Comparison of ENCODE assay signal across 8 cellular contexts in the genomic region with DNA sequence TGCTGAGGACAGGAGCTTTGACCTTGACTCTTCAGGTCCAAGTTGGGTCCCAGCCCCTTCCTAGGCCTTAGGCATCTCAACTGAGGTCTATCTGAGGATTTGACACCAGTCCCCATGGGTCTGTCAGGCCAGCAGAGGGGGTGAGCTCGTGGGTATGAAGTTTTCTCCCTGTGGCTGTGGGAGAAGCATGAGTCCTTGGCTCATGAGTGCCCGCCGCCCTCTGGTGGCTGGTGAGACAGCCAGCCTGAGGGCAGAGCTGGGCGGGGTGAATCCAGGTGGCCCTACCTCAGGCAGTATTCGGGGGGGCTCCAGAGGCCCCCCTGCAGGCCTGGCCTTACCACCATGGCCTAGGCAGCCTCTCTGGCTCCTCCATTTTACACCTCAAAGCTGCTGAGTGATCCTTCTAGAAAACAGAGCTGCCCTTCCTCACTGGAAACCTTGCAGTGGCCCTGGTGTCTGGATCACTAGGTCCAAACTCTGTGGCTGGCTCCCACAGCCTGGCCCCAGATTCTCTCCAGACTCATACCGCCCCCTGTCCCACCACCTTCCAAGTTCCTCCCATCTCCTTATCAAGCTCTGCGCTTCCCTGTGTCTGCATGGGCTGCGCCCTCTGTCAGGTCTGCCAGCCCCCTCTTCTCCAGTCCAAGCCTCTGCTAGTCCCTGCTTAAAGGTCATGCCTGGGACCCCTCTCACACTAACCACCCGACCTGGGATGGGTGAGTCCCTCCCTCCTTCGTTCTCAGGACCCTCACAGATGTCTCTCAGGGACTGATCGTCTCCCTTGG. TPM values are rescaled to one million over a fixed set of nuclear protein-coding genes. Genes with fewer than 3 reads are reported as not detected.
DNase-seq lines count a peak whose midpoint lies in the region; ATAC-seq and TF ChIP-seq lines count a peak whose summit lies in the region.

No MANE protein-coding gene starts in this region.

- H3K36me3 ChIP-seq in CD8-positive, alpha-beta T cell (ENCODE audit: insufficient read depth, low read length): no peaks in the 10 kb centered on the region
- H3K36me3 ChIP-seq in breast epithelium: no peaks in the 10 kb centered on the region

- peak; percentile 79 for ATAC-seq in CD8-positive, alpha-beta T cell
- ATAC-seq in activated B cell treated with CpG ODN at 0.5 μM for 24 hours (ENCODE audit: low read depth) (peak; percentile 95), GM19452 (IDR thresholded peaks at IDR 0.05; ENCODE audit: unreplicated experiment) (no peak)

- no peaks in the 10 kb centered on the region for H3K9me3 Mint-ChIP-seq in CD8-positive, alpha-beta T cell
- no peaks in the 10 kb centered on the region for H3K9me3 Mint-ChIP-seq in activated B cell treated with CpG ODN at 0.5 μM for 24 hours

- no peak overlapping the region for H3K4me3 ChIP-seq in CD8-positive, alpha-beta T cell (ENCODE audit: low read depth, low read length)
- H3K4me3 ChIP-seq in breast epithelium: no peak overlapping the region

- H3K4me1 Mint-ChIP-seq in CD8-positive, alpha-beta T cell (ENCODE audit: low read depth): peaks cover 35% of the 10 kb centered on the region
- H3K4me1 Mint-ChIP-seq in activated B cell treated with CpG ODN at 0.5 μM for 24 hours: peaks cover 5% of the 10 kb centered on the region

- intact Hi-C loops in CD8-positive, alpha-beta T cell (cut with DNase I, micrococcal nuclease): loop anchor here (1.0 to 2.0 kb wide), 5 partner anchors 31 to 149 kb away; a partner anchor contains a TSS
- intact Hi-C loops in activated B cell treated with CpG ODN at 0.5 μM for 24 hours (cut with micrococcal nuclease): loop anchor here (1.0 kb wide), 4 partner anchors 108 to 149 kb away; no protein-coding TSS in a partner anchor
- intact Hi-C loops in breast epithelium (cut with DNase I; ENCODE audit: low total_unique reads): loop anchor here (5.0 kb wide), 1 partner anchor 141 kb away; no protein-coding TSS in a partner anchor

- H3K27me3 ChIP-seq in CD8-positive, alpha-beta T cell (ENCODE audit: insufficient read depth, low read length): no peaks in the 10 kb centered on the region
- no peaks in the 10 kb centered on the region for H3K27me3 ChIP-seq in breast epithelium

- no peak overlapping the region for H3K4me3 Mint-ChIP-seq in CD8-positive, alpha-beta T cell
- no peak overlapping the region for H3K4me3 Mint-ChIP-seq in activated B cell treated with CpG ODN at 0.5 μM for 24 hours

- no peaks in the 10 kb centered on the region for H3K27me3 Mint-ChIP-seq in CD8-positive, alpha-beta T cell (ENCODE audit: low read depth)
- H3K27me3 Mint-ChIP-seq in activated B cell treated with CpG ODN at 0.5 μM for 24 hours: no peaks in the 10 kb centered on the region

- TF ChIP-seq CTCF in CD8-positive, alpha-beta T cell (IDR thresholded peaks at IDR 0.05): peak; percentile 80
- TF ChIP-seq CTCF in activated B cell treated with CpG ODN at 0.5 μM for 24 hours (IDR thresholded peaks at IDR 0.05) (no peak), breast epithelium (IDR thresholded peaks at IDR 0.05) (peak; percentile 88 to 96 (median 90))

- no peak overlapping the region for H3K27ac ChIP-seq in CD8-positive, alpha-beta T cell (ENCODE audit: low read depth, low read length)
- no peak overlapping the region for H3K27ac ChIP-seq in breast epithelium

- POLR2A ChIA-PET in CD8-positive, alpha-beta T cell (lab: Charles Lee): interaction anchor here (1.0 to 1.7 kb wide), 4 partner anchors 50 to 141 kb away, joined by 3 to 8 read pairs (median 4); no protein-coding TSS in a partner anchor
- POLR2A ChIA-PET in activated B cell treated with CpG ODN at 0.5 μM for 24 hours (lab: Charles Lee): interaction anchor here (0.6 to 2.2 kb wide), 4 partner anchors 80 to 209 kb away, joined by 3 to 11 read pairs (median 4); no protein-coding TSS in a partner anchor

- H3K4me1 ChIP-seq in CD8-positive, alpha-beta T cell (ENCODE audit: insufficient read depth, low read length): peaks cover 34% of the 10 kb centered on the region
- no peaks in the 10 kb centered on the region for H3K4me1 ChIP-seq in breast epithelium

- H3K9me3 ChIP-seq in CD8-positive, alpha-beta T cell (ENCODE audit: low read length): no peaks in the 10 kb centered on the region
- H3K9me3 ChIP-seq in breast epithelium: no peaks in the 10 kb centered on the region

- no peaks in the 10 kb centered on the region for H3K36me3 Mint-ChIP-seq in CD8-positive, alpha-beta T cell
- no peaks in the 10 kb centered on the region for H3K36me3 Mint-ChIP-seq in activated B cell treated with CpG ODN at 0.5 μM for 24 hours (ENCODE audit: low read depth)

- CTCF ChIA-PET in CD8-positive, alpha-beta T cell (lab: Charles Lee): interaction anchor here (0.6 to 20.1 kb wide), 71 partner anchors 9 to 407 kb away, joined by 3 to 333 read pairs (median 5); a partner anchor contains a TSS
- CTCF ChIA-PET in activated B cell treated with CpG ODN at 0.5 μM for 24 hours (lab: Charles Lee): interaction anchor here (0.5 to 11.1 kb wide), 51 partner anchors 9 to 891 kb away, joined by 3 to 191 read pairs (median 5); a partner anchor contains a TSS

- no peak for TF ChIP-seq POLR2A in breast epithelium (IDR thresholded peaks at IDR 0.05)

- no peak overlapping the region for H3K27ac Mint-ChIP-seq in CD8-positive, alpha-beta T cell
- no peak overlapping the region for H3K27ac Mint-ChIP-seq in activated B cell treated with CpG ODN at 0.5 μM for 24 hours

- peak; percentile 69 to 90 (median 84) for DNase-seq in CD8-positive, alpha-beta T cell
- DNase-seq in H4 (ENCODE audit: low spot score) (peak; percentile 86), NCI-H2227 treated with DMSO at 0.1 percent for 48 hours (lab: John Stamatoyannopoulos, UW) (peak; percentile 13), activated B cell treated with CpG ODN at 0.5 μM for 24 hours (peak; percentile 72), breast epithelium (ENCODE audit: low spot score in 2 of 2) (peak; percentile 66 to 75), islet precursor cell (peak; percentile 92)
- DNase-seq in stimulated activated CD4-positive, alpha-beta T cell treated with anti-CD3 and anti-CD28 coated beads, Interleukin-1b, Interleukin-23, amount 100 ng/mL, for 1 hour (ENCODE audit: low read depth in 2 of 2): peak; percentile 58 to 66

RNA-seq across cellular contexts. Expression of a gene that starts 16.1 kb away (rescaled TPM):
- total RNA-seq in CD8-positive, alpha-beta T cell: not detected
- not detected in 2 replicates for total RNA-seq in H4 (2014; rRNA removed; shearing (Covaris generic))
- not detected in 2 replicates for total RNA-seq in activated B cell treated with CpG ODN at 0.5 μM for 24 hours
- total RNA-seq in breast epithelium: not detected

RNA-seq across cellular contexts. Expression of a gene that starts 22.8 kb away (rescaled TPM):
- total RNA-seq in CD8-positive, alpha-beta T cell: 1 to 10 TPM; 1.2 to 1.9 TPM
- 1.1 TPM in 1 of 2 replicates, not detected in the other for total RNA-seq in H4 (2014; rRNA removed; shearing (Covaris generic))
- total RNA-seq in activated B cell treated with CpG ODN at 0.5 μM for 24 hours (3.5 and 3.7 TPM in 2 replicates), breast epithelium (1 to 10 TPM; 2.9 to 5.8 (median 4.9) TPM)

RNA-seq across cellular contexts. Expression of a gene that starts 31.0 kb away (rescaled TPM):
- total RNA-seq in CD8-positive, alpha-beta T cell: 100 to 1,000 TPM in 1 of 2 experiments, 10 to 100 TPM in 1; 88.7 to 101 TPM
- total RNA-seq in H4 (2014; rRNA removed; shearing (Covaris generic)): 12.3 and 13.8 TPM in 2 replicates
- total RNA-seq in activated B cell treated with CpG ODN at 0.5 μM for 24 hours (12.9 and 13.7 TPM in 2 replicates), breast epithelium (10 to 100 TPM; 44.9 to 71.0 (median 69.2) TPM)

RNA-seq across cellular contexts. Expression of a gene that starts 40.7 kb away (rescaled TPM):
- 10 to 100 TPM; 54.4 to 61.0 TPM for total RNA-seq in CD8-positive, alpha-beta T cell
- 77.3 and 101 TPM in 2 replicates for total RNA-seq in H4 (2014; rRNA removed; shearing (Covaris generic))
- total RNA-seq in activated B cell treated with CpG ODN at 0.5 μM for 24 hours (111 and 124 TPM in 2 replicates), breast epithelium (10 to 100 TPM; 44.2 to 63.2 (median 52.0) TPM)

Comparison
In these comparisons a context has a peak if more than half of its experiments do, and no peak if none do; other contexts are left out.
1. DNase-seq: peak in every context shown above with its lines; median percentile 92 in islet precursor cell; 86 in H4; 84 in CD8-positive, alpha-beta T cell; 72 in activated B cell treated with CpG ODN at 0.5 μM for 24 hours; 70 in breast epithelium; 62 in stimulated activated CD4-positive, alpha-beta T cell treated with anti-CD3 and anti-CD28 coated beads, Interleukin-1b, Interleukin-23, amount 100 ng/mL, for 1 hour; 13 in NCI-H2227 treated with DMSO at 0.1 percent for 48 hours.